25 cellular contexts compared by ENCODE assay signal in the genomic region with DNA sequence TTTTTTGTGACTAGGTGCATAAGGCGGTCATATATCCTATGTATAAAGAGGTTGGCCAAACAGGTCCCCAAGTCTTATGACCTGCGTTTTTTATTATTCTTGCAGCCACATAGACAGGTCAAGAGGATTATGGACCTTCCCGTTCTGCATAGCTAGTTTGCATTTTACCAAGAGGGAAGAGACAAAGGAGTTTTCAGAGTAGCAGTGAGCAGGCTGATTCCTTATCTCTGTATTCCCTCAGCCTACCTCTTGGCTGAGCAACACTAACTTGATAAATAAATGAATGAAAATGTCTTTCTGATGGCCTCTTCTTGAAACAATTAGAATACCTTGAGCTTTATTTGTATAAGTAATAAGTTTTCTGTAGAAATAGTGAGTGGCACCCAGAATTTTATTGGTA.
A peak's percentile ranks its signal among the peaks of the same experiment; 100 is the strongest.
DNase-seq lines count a peak whose midpoint lies in the region; ATAC-seq and TF ChIP-seq lines count a peak whose summit lies in the region.
"Had no signal": no experiment of that assay in that cellular context is flagged by ENCODE, and none has a peak within 500 bp of the region (broad histone marks: within the 10 kb centered on the region; RNA-seq: fewer than 3 reads in every experiment).

No MANE protein-coding gene starts in this region.

- DNase-seq in IMR-90 (no peak), OCI-M1 (lab: John Stamatoyannopoulos, UW) (peak; percentile 67), chondrocyte (ENCODE audit: low spot score) (no peak), osteoblast (ENCODE audit: insufficient read length, low spot score, missing footprints) (no peak), upper lobe of right lung (no peak), NCI-H2029 (lab: John Stamatoyannopoulos, UW) (no peak), epidermal melanocyte (ENCODE audit: insufficient read length, low spot score) (no peak)
- DNase-seq: C1 segment of cervical spinal cord; CD4-positive, alpha-beta memory T cell; COR-L47; DMS53; GOT3; Kasumi-1; MV-4-11; NCI-H1105; NCI-H1436 treated with DMSO at 0.1 percent for 48 hours; NCI-H187 treated with DMSO at 0.1 percent for 48 hours; NCI-H2107; NCI-H446 treated with DMSO at 0.1 percent for 48 hours; NCI-H526; SHP77 had no signal

- no peak overlapping the region for H2AK5ac ChIP-seq in IMR-90 (ENCODE audit: low read depth, low read length)

- H3K9ac ChIP-seq in IMR-90 (ENCODE audit: low read depth, low read length): no peak overlapping the region

- H3K27me3 ChIP-seq in IMR-90 (ENCODE audit: control insufficient read depth, insufficient read depth, low read length): no peaks in the 10 kb centered on the region
- H3K27me3 ChIP-seq in osteoblast (ENCODE audit: insufficient read depth, low read length): no peaks in the 10 kb centered on the region
- H3K27me3 ChIP-seq in upper lobe of right lung: no peaks in the 10 kb centered on the region

- H3K4me1 ChIP-seq in IMR-90 (ENCODE audit: control insufficient read depth, insufficient read depth, low read length): peaks cover 7% of the 10 kb centered on the region
- peaks cover 46% of the 10 kb centered on the region for H3K4me1 ChIP-seq in osteoblast (ENCODE audit: insufficient read depth, low read length)
- H3K4me1 ChIP-seq in upper lobe of right lung: peaks cover 11% of the 10 kb centered on the region

- no peak overlapping the region for H3K23ac ChIP-seq in IMR-90 (ENCODE audit: low read depth, low read length)

- H3K27ac ChIP-seq in IMR-90 (ENCODE audit: insufficient read depth, low read length): no peak overlapping the region
- peak overlapping the region; percentile 35 for H3K27ac ChIP-seq in osteoblast (ENCODE audit: low read depth, low read length)
- no peak overlapping the region for H3K27ac ChIP-seq in upper lobe of right lung
- H3K27ac ChIP-seq: HL-60, RWPE1 had no signal

- H2AFZ ChIP-seq in IMR-90 (replicated peaks; ENCODE audit: low read length, poor library complexity): no peak overlapping the region
- H2AFZ ChIP-seq in osteoblast (ENCODE audit: low read length): no peak overlapping the region

- H2BK120ac ChIP-seq in IMR-90 (ENCODE audit: low read depth, low read length): 0 out of 2 replicates have a peak overlapping the region, but pooled peaks have one; percentile 12

- intact Hi-C loops in IMR-90 (cut with micrococcal nuclease) (no loop called here), upper lobe of right lung (cut with DNase I) (no loop called here)

- WGBS in IMR-90 (ENCODE audit: extremely low coverage in 2 of 2, insufficient read length in 1 of 2), 2 experiments: 100% methylated on average over 1 of the region's 3 CpGs; no CpG with 5 or more reads in 1 of the 2 experiments

- TF ChIP-seq CTCF in IMR-90 (conservative IDR thresholded peaks at IDR 0.05; ENCODE audit: low read depth, low read length) (no peak), chondrocyte (IDR thresholded peaks at IDR 0.05) (no peak), osteoblast (IDR thresholded peaks at IDR 0.05; ENCODE audit: extremely low read depth, low read depth, low read length) (no peak), upper lobe of right lung (IDR thresholded peaks at IDR 0.05) (no peak)

- no peak overlapping the region for H2BK5ac ChIP-seq in IMR-90 (ENCODE audit: low read depth, low read length, poor library complexity, severe bottlenecking)

- TF ChIP-seq RAD21 in IMR-90 (IDR thresholded peaks at IDR 0.05; ENCODE audit: low read length): no peak

- H3K36me3 Mint-ChIP-seq in chondrocyte (ENCODE audit: low read depth): peaks cover 11% of the 10 kb centered on the region

- no peak overlapping the region; the same call in 1 of the 2 replicates for H4K91ac ChIP-seq in IMR-90 (ENCODE audit: insufficient read depth, low read depth, low read length)

- H2AK9ac ChIP-seq in IMR-90 (replicated peaks; ENCODE audit: low read depth, low read length, poor library complexity): no peak overlapping the region

- BruUV-seq in IMR-90 (replicated peaks; lab: Mats Ljungman, UMichigan): no TSS peak

- H3K79me2 ChIP-seq in osteoblast (ENCODE audit: insufficient read depth, low read length): no peaks in the 10 kb centered on the region

- 0 out of 2 replicates have a peak, but pooled peaks cover 3% of the 10 kb centered on the region for H4K20me1 ChIP-seq in IMR-90 (ENCODE audit: insufficient read depth, low read length)
- H4K20me1 ChIP-seq in osteoblast (ENCODE audit: insufficient read depth, low read length): no peaks in the 10 kb centered on the region

- no peaks in the 10 kb centered on the region for H3K9me3 ChIP-seq in IMR-90 (ENCODE audit: control insufficient read depth, insufficient read depth, low read length)
- H3K9me3 ChIP-seq in osteoblast (ENCODE audit: low read depth, low read length): no peaks in the 10 kb centered on the region
- H3K9me3 ChIP-seq in upper lobe of right lung: no peaks in the 10 kb centered on the region

- H4K8ac ChIP-seq in IMR-90 (ENCODE audit: low read depth in 2 of 2, low read length in 2 of 2): no peak overlapping the region

- H3K4me1 Mint-ChIP-seq in chondrocyte (ENCODE audit: low read depth): peaks cover 81% of the 10 kb centered on the region

- H3K9me3 Mint-ChIP-seq in chondrocyte (ENCODE audit: low read depth): peaks cover 12% of the 10 kb centered on the region
- H3K9me3 Mint-ChIP-seq: CD4-positive, alpha-beta memory T cell had no signal

- no peak for TF ChIP-seq POLR2A in IMR-90 (IDR thresholded peaks at IDR 0.05; ENCODE audit: low read depth, low read length)

- POLR2A ChIA-PET in IMR-90 (lab: Charles Lee; ENCODE audit: unreplicated experiment): interaction anchor here (0.6 kb wide), 1 partner anchor 110 kb away, joined by 3 read pairs; no protein-coding TSS in a partner anchor

- CTCF ChIA-PET in IMR-90 (lab: Yijun Ruan, JAX): no interaction called here

- H4K5ac ChIP-seq in IMR-90 (ENCODE audit: low read depth, low read length): no peak overlapping the region

- dilution Hi-C loops in IMR-90 (cut with HindIII; ENCODE audit: low sequenced_read_pairs, unreplicated experiment): no loop called here

- H3K27ac Mint-ChIP-seq in chondrocyte (ENCODE audit: unreplicated experiment): peak overlapping the region; percentile 24

- H3K4me3 Mint-ChIP-seq in chondrocyte (ENCODE audit: unreplicated experiment): no peak overlapping the region
- H3K4me3 Mint-ChIP-seq: CD4-positive, alpha-beta memory T cell had no signal

- no peak overlapping the region for H3K56ac ChIP-seq in IMR-90 (ENCODE audit: extremely low read depth, insufficient read depth, low read length)

- H3K4me2 ChIP-seq in IMR-90 (ENCODE audit: low read depth, low read length) (no peak overlapping the region), osteoblast (ENCODE audit: insufficient read depth, low read length) (no peak overlapping the region)

- no peaks in the 10 kb centered on the region for H3K27me3 Mint-ChIP-seq in chondrocyte (ENCODE audit: low read depth)
- H3K27me3 Mint-ChIP-seq: CD4-positive, alpha-beta memory T cell had no signal

- 0 out of 2 replicates have a peak overlapping the region, but pooled peaks have one; percentile 26 for H3K14ac ChIP-seq in IMR-90 (replicated peaks; ENCODE audit: low read depth, low read length)

- H2BK20ac ChIP-seq in IMR-90 (ENCODE audit: low read depth, low read length): no peak overlapping the region; the same call in 1 of the 2 replicates

- H3K18ac ChIP-seq in IMR-90 (ENCODE audit: low read depth, low read length): peak overlapping the region; percentile 54; the same call in 1 of the 2 replicates

- H3K9me1 ChIP-seq in IMR-90 (ENCODE audit: insufficient read depth, low read length): peaks cover 3% of the 10 kb centered on the region; the same call in 1 of the 2 replicates

- H3K4me3 ChIP-seq in IMR-90 (ENCODE audit: insufficient read depth, low read depth, low read length): no peak overlapping the region
- no peak overlapping the region for H3K4me3 ChIP-seq in osteoblast (ENCODE audit: insufficient read depth, low read length)
- no peak overlapping the region for H3K4me3 ChIP-seq in upper lobe of right lung

- no peaks in the 10 kb centered on the region for H3K79me1 ChIP-seq in IMR-90 (ENCODE audit: low read depth in 1 of 2, low read length in 2 of 2)

- H3K4ac ChIP-seq in IMR-90 (ENCODE audit: low read depth, low read length): peak overlapping the region; percentile 13; the same call in 1 of the 2 replicates

- in situ Hi-C loops in IMR-90 (cut with MboI; ENCODE audit: low sequenced_read_pairs): no loop called here

- peak overlapping the region; percentile 28; the same call in 1 of the 3 replicates for H2BK15ac ChIP-seq in IMR-90 (ENCODE audit: low read depth, low read length)

- no peak for ATAC-seq in IMR-90 (ENCODE audit: low read depth)
- ATAC-seq in upper lobe of right lung: no peak
- no peak for ATAC-seq in HG02885 (IDR thresholded peaks at IDR 0.05; ENCODE audit: poor library complexity, unreplicated experiment)
- ATAC-seq: Panc1 had no signal

- no peaks in the 10 kb centered on the region for H3K36me3 ChIP-seq in IMR-90 (ENCODE audit: control insufficient read depth, insufficient read depth, low read length)
- H3K36me3 ChIP-seq in osteoblast (ENCODE audit: insufficient read depth, low read length): no peaks in the 10 kb centered on the region
- no peaks in the 10 kb centered on the region for H3K36me3 ChIP-seq in upper lobe of right lung

TF ChIP-seq in IMR-90, 13 proteins besides CTCF, POLR2A, EP300 and RAD21:
- TF ChIP-seq RFX5 (IDR thresholded peaks at IDR 0.05; ENCODE audit: low read depth, low read length): no peak
- no peak for TF ChIP-seq FOS (IDR thresholded peaks at IDR 0.05; ENCODE audit: low read depth, low read length)
